ENCODE assay signal across 1 cellular context in the genomic region with DNA sequence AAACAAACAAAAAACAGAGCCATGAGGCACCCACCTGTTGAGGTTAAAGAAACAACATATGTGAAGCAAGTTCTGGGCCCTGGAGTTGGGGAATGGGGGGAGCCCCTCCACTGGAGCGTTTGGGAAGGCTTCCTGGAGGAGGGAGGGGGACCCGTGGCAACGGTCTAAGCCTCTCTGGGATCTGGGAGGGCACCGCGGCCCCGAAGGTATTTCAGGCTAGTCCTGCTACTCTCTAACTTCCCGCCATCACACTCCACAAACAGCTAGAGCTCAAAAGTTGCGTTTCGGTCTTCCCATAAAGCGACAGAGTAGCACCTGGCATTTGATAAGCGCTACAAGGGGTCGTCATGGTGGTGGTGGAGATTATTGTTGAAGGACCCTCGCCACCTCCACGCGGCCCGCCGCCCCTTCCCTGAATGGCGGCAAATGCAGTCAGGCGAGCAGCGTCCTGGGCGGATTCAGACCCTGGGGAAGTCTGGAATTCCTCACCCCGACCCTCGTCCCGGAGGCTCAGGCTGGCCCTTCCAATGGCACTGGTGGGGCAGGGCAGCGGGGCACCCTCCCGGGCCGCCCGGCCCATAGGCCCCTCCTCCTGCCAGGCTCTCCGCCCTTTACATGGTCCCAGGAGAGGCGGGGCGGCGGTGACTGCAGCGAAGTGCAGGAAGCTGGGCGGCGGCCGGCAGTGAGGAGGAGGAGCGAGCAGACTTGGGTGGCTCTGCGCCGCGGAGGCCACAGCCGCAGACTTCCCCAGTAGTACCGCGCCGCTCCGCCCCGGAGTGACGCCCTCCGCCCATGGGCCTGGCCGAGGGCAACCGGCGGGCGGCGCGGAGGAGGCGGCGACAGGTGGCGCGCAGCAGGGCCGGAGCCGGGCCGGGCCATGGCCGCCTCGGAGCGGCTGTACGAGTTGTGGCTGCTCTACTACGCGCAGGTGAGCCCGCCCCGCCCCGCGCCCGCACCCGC.
TF ChIP-seq lines count a peak whose summit lies in the region.

A gene with protein sequence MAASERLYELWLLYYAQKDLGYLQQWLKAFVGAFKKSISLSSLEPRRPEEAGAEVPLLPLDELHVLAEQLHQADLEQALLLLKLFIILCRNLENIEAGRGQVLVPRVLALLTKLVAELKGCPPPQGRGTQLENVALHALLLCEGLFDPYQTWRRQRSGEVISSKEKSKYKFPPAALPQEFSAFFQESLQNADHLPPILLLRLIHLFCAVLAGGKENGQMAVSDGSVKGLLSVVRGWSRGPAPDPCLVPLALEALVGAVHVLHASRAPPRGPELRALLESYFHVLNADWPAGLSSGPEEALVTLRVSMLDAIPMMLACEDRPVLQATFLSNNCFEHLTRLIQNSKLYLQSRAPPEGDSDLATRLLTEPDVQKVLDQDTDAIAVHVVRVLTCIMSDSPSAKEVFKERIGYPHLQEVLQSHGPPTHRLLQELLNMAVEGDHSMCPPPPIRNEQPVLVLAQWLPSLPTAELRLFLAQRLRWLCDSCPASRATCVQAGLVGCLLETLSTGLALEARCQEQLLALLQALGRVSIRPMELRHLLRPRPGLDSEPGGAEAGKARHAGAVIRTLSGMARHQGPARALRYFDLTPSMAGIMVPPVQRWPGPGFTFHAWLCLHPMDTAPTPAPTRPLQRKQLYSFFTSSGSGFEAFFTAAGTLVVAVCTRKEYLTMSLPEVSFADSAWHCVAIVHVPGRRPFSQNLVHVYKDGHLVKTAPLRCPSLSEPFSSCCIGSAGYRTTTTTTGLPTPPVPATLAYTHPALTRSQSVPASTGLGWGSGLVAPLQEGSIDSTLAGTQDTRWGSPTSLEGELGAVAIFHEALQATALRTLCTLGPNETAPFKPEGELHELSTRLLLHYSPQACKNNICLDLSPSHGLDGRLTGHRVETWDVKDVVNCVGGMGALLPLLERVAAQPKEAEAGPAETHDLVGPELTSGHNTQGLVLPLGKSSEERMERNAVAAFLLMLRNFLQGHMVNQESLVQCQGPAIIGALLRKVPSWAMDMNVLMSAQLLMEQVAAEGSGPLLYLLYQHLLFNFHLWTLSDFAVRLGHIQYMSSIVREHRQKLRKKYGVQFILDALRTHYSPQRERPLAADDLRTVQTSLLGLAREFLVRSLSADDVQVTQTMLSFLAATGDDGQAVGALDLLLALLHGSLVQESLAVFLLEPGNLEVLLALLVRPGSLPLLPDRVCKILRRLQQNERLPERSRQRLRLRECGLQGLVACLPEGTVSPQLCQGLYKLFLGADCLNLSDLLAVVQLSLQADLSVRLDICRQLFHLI (N-terminal part only) (plus strand): TSS at position 682 of the 960 bp plus-strand sequence. CDS start 196 bp downstream, at position 878.

TF ChIP-seq in HepG2, 621 proteins besides CTCF, POLR2A, EP300 and RAD21 (continued from another document and continues in another):
- TF ChIP-seq, protein P1, sequence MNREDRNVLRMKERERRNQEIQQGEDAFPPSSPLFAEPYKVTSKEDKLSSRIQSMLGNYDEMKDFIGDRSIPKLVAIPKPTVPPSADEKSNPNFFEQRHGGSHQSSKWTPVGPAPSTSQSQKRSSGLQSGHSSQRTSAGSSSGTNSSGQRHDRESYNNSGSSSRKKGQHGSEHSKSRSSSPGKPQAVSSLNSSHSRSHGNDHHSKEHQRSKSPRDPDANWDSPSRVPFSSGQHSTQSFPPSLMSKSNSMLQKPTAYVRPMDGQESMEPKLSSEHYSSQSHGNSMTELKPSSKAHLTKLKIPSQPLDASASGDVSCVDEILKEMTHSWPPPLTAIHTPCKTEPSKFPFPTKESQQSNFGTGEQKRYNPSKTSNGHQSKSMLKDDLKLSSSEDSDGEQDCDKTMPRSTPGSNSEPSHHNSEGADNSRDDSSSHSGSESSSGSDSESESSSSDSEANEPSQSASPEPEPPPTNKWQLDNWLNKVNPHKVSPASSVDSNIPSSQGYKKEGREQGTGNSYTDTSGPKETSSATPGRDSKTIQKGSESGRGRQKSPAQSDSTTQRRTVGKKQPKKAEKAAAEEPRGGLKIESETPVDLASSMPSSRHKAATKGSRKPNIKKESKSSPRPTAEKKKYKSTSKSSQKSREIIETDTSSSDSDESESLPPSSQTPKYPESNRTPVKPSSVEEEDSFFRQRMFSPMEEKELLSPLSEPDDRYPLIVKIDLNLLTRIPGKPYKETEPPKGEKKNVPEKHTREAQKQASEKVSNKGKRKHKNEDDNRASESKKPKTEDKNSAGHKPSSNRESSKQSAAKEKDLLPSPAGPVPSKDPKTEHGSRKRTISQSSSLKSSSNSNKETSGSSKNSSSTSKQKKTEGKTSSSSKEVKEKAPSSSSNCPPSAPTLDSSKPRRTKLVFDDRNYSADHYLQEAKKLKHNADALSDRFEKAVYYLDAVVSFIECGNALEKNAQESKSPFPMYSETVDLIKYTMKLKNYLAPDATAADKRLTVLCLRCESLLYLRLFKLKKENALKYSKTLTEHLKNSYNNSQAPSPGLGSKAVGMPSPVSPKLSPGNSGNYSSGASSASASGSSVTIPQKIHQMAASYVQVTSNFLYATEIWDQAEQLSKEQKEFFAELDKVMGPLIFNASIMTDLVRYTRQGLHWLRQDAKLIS (CRISPR knock-in tag; IDR thresholded peaks at IDR 0.05), result no peak
- no peak for TF ChIP-seq ZNF703 (CRISPR knock-in tag; IDR thresholded peaks at IDR 0.05; ENCODE audit: borderline replicate concordance)
- TF ChIP-seq, protein P2, sequence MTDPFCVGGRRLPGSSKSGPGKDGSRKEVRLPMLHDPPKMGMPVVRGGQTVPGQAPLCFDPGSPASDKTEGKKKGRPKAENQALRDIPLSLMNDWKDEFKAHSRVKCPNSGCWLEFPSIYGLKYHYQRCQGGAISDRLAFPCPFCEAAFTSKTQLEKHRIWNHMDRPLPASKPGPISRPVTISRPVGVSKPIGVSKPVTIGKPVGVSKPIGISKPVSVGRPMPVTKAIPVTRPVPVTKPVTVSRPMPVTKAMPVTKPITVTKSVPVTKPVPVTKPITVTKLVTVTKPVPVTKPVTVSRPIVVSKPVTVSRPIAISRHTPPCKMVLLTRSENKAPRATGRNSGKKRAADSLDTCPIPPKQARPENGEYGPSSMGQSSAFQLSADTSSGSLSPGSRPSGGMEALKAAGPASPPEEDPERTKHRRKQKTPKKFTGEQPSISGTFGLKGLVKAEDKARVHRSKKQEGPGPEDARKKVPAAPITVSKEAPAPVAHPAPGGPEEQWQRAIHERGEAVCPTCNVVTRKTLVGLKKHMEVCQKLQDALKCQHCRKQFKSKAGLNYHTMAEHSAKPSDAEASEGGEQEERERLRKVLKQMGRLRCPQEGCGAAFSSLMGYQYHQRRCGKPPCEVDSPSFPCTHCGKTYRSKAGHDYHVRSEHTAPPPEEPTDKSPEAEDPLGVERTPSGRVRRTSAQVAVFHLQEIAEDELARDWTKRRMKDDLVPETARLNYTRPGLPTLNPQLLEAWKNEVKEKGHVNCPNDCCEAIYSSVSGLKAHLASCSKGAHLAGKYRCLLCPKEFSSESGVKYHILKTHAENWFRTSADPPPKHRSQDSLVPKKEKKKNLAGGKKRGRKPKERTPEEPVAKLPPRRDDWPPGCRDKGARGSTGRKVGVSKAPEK (CRISPR knock-in tag; IDR thresholded peaks at IDR 0.05; ENCODE audit: borderline replicate concordance), result no peak
- TF ChIP-seq, protein P3, sequence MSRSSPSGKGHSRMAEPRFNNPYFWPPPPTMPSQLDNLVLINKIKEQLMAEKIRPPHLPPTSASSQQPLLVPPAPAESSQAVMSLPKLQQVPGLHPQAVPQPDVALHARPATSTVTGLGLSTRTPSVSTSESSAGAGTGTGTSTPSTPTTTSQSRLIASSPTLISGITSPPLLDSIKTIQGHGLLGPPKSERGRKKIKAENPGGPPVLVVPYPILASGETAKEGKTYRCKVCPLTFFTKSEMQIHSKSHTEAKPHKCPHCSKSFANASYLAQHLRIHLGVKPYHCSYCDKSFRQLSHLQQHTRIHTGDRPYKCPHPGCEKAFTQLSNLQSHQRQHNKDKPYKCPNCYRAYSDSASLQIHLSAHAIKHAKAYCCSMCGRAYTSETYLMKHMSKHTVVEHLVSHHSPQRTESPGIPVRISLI (CRISPR knock-in tag; IDR thresholded peaks at IDR 0.05; ENCODE audit: borderline replicate concordance), result peak; percentile 33; the same call in 1 of the 2 replicates
- no peak for TF ChIP-seq ZEB1 (IDR thresholded peaks at IDR 0.05; ENCODE audit: insufficient replicate concordance, low read depth)
- TF ChIP-seq ZNF552 (CRISPR knock-in tag; IDR thresholded peaks at IDR 0.05; ENCODE audit: borderline replicate concordance), result no peak
- no peak for TF ChIP-seq ZNF256 (CRISPR knock-in tag; conservative IDR thresholded peaks at IDR 0.05)
- no peak for TF ChIP-seq KLF9 (CRISPR knock-in tag; IDR thresholded peaks at IDR 0.05; ENCODE audit: low read depth)
- TF ChIP-seq PAWR (CRISPR knock-in tag; IDR thresholded peaks at IDR 0.05; ENCODE audit: borderline replicate concordance), result no peak
- TF ChIP-seq TEAD2 (CRISPR knock-in tag; IDR thresholded peaks at IDR 0.05), result no peak
- no peak for TF ChIP-seq MED13 (CRISPR knock-in tag; IDR thresholded peaks at IDR 0.05)
- TF ChIP-seq ZNF678 (CRISPR knock-in tag; IDR thresholded peaks at IDR 0.05), result no peak
- TF ChIP-seq SKI (IDR thresholded peaks at IDR 0.05; ENCODE audit: partially characterized antibody), result peak; percentile 74
- TF ChIP-seq PCBP1 (IDR thresholded peaks at IDR 0.05; ENCODE audit: borderline replicate concordance, low read depth, low read length), result no peak
- no peak for TF ChIP-seq SMAD1 (CRISPR knock-in tag; IDR thresholded peaks at IDR 0.05; ENCODE audit: borderline replicate concordance, low read depth)
- TF ChIP-seq FLYWCH1 (CRISPR knock-in tag; IDR thresholded peaks at IDR 0.05), result no peak
- TF ChIP-seq KAT2B (IDR thresholded peaks at IDR 0.05; ENCODE audit: borderline replicate concordance, low read depth, low read length), result no peak
- TF ChIP-seq, protein P4, sequence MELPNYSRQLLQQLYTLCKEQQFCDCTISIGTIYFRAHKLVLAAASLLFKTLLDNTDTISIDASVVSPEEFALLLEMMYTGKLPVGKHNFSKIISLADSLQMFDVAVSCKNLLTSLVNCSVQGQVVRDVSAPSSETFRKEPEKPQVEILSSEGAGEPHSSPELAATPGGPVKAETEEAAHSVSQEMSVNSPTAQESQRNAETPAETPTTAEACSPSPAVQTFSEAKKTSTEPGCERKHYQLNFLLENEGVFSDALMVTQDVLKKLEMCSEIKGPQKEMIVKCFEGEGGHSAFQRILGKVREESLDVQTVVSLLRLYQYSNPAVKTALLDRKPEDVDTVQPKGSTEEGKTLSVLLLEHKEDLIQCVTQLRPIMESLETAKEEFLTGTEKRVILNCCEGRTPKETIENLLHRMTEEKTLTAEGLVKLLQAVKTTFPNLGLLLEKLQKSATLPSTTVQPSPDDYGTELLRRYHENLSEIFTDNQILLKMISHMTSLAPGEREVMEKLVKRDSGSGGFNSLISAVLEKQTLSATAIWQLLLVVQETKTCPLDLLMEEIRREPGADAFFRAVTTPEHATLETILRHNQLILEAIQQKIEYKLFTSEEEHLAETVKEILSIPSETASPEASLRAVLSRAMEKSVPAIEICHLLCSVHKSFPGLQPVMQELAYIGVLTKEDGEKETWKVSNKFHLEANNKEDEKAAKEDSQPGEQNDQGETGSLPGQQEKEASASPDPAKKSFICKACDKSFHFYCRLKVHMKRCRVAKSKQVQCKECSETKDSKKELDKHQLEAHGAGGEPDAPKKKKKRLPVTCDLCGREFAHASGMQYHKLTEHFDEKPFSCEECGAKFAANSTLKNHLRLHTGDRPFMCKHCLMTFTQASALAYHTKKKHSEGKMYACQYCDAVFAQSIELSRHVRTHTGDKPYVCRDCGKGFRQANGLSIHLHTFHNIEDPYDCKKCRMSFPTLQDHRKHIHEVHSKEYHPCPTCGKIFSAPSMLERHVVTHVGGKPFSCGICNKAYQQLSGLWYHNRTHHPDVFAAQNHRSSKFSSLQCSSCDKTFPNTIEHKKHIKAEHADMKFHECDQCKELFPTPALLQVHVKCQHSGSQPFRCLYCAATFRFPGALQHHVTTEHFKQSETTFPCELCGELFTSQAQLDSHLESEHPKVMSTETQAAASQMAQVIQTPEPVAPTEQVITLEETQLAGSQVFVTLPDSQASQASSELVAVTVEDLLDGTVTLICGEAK (IDR thresholded peaks at IDR 0.05), result no peak
- TF ChIP-seq, protein P4 (CRISPR knock-in tag; IDR thresholded peaks at IDR 0.05), result peak; percentile 33; the same call in 1 of the 2 replicates
- TF ChIP-seq PTBP1 (IDR thresholded peaks at IDR 0.05; ENCODE audit: low read depth, low read length, poor library complexity, severe bottlenecking), result no peak
- no peak for TF ChIP-seq TEAD3 (CRISPR knock-in tag; optimal IDR thresholded peaks at IDR 0.05; ENCODE audit: borderline replicate concordance)
- TF ChIP-seq, protein P5, sequence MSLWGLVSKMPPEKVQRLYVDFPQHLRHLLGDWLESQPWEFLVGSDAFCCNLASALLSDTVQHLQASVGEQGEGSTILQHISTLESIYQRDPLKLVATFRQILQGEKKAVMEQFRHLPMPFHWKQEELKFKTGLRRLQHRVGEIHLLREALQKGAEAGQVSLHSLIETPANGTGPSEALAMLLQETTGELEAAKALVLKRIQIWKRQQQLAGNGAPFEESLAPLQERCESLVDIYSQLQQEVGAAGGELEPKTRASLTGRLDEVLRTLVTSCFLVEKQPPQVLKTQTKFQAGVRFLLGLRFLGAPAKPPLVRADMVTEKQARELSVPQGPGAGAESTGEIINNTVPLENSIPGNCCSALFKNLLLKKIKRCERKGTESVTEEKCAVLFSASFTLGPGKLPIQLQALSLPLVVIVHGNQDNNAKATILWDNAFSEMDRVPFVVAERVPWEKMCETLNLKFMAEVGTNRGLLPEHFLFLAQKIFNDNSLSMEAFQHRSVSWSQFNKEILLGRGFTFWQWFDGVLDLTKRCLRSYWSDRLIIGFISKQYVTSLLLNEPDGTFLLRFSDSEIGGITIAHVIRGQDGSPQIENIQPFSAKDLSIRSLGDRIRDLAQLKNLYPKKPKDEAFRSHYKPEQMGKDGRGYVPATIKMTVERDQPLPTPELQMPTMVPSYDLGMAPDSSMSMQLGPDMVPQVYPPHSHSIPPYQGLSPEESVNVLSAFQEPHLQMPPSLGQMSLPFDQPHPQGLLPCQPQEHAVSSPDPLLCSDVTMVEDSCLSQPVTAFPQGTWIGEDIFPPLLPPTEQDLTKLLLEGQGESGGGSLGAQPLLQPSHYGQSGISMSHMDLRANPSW (CRISPR knock-in tag; IDR thresholded peaks at IDR 0.05; ENCODE audit: borderline replicate concordance), result no peak
- TF ChIP-seq PPARG (CRISPR knock-in tag; conservative IDR thresholded peaks at IDR 0.05), result no peak
